26 cellular contexts compared by ENCODE assay signal in genomic region chr3:37347941-37348340, GRCh38.
DNase-seq lines count a peak whose midpoint lies in the region; ATAC-seq and TF ChIP-seq lines count a peak whose summit lies in the region.
"Had no signal": no experiment of that assay in that cellular context is flagged by ENCODE, and none has a peak within 500 bp of the region (broad histone marks: within the 10 kb centered on the region; RNA-seq: fewer than 3 reads in every experiment).

No MANE protein-coding gene starts in this region.

- peaks cover 47% of the 10 kb centered on the region for H3K36me3 ChIP-seq in PC-3 (ENCODE audit: low read depth, low read length)
- peaks cover 12% of the 10 kb centered on the region for H3K36me3 ChIP-seq in mammary epithelial cell (ENCODE audit: insufficient read depth, low read length)

- no peak for TF ChIP-seq POLR2A in erythroblast (IDR thresholded peaks at IDR 0.05; ENCODE audit: low read length)

- H3K27me3 ChIP-seq in PC-3 (ENCODE audit: low read length), result no peaks in the 10 kb centered on the region
- no peaks in the 10 kb centered on the region for H3K27me3 ChIP-seq in mammary epithelial cell (ENCODE audit: insufficient read depth, low read length)
- H3K27me3 ChIP-seq: BLaER1, Peyer's patch, SJSA1 had no signal

- BruUV-seq in PC-3 (replicated peaks; lab: Mats Ljungman, UMichigan) (no TSS peak), mammary epithelial cell (replicated peaks; lab: Mats Ljungman, UMichigan) (no TSS peak)

- no peak overlapping the region for H3K4me2 ChIP-seq in PC-3 (ENCODE audit: low read length)
- H3K4me2 ChIP-seq in mammary epithelial cell (ENCODE audit: insufficient read depth, low read depth, low read length), result no peak overlapping the region
- H3K4me2 ChIP-seq: BLaER1 had no signal

- 69% methylated on average over 2 of the region's 2 CpGs for WGBS in mammary epithelial cell (ENCODE audit: low coverage, missing lambda C conversion rate)

- H3K9me3 ChIP-seq in PC-3 (ENCODE audit: low read length) (no peaks in the 10 kb centered on the region), mammary epithelial cell (replicated peaks; ENCODE audit: insufficient read depth, low read length) (no peaks in the 10 kb centered on the region)
- H3K9me3 ChIP-seq: BLaER1, Caco-2, HAP-1, Peyer's patch, SJSA1 had no signal

- H3K4me1 ChIP-seq in PC-3 (ENCODE audit: insufficient read depth, low read length) (peaks cover 6% of the 10 kb centered on the region), mammary epithelial cell (ENCODE audit: insufficient read depth, low read length) (no peaks in the 10 kb centered on the region)
- H3K4me1 ChIP-seq: BLaER1, Caco-2, HAP-1, Peyer's patch, SJSA1 had no signal

- H3K4me3 Mint-ChIP-seq in mesothelial cell of epicardium, result no peak overlapping the region
- no peak overlapping the region for H3K4me3 Mint-ChIP-seq in activated T-helper 2 cell treated with anti-CD3 and anti-CD28 coated beads, Interferon-gamma antibody, Interleukin-2, Interleukin-4, amounts not matched to agents 10 μg/mL and 5 μg/mL and 100 μg/mL, durations not matched to agents 14 hours and 24 hours and 36 hours (ENCODE audit: low read depth)
- H3K4me3 Mint-ChIP-seq: CD4-positive, alpha-beta T cell had no signal

- H4K20me1 ChIP-seq in PC-3 (ENCODE audit: low read length), result no peaks in the 10 kb centered on the region
- no peaks in the 10 kb centered on the region for H4K20me1 ChIP-seq in mammary epithelial cell (ENCODE audit: insufficient read depth, low read length)
- H4K20me1 ChIP-seq: BLaER1 had no signal

- H3K9me3 Mint-ChIP-seq in mesothelial cell of epicardium, result no peaks in the 10 kb centered on the region
- H3K9me3 Mint-ChIP-seq in activated T-helper 2 cell treated with anti-CD3 and anti-CD28 coated beads, Interferon-gamma antibody, Interleukin-2, Interleukin-4, amounts not matched to agents 10 μg/mL and 5 μg/mL and 100 μg/mL, durations not matched to agents 14 hours and 24 hours and 36 hours, result no peaks in the 10 kb centered on the region
- H3K9me3 Mint-ChIP-seq: CD4-positive, alpha-beta T cell had no signal

- dilution Hi-C loops in mammary epithelial cell (cut with HindIII; ENCODE audit: low sequenced_read_pairs), result no loop called here

- TF ChIP-seq CTCF in PC-3 (conservative IDR thresholded peaks at IDR 0.05; ENCODE audit: low read depth, low read length) (no peak), mammary epithelial cell (conservative IDR thresholded peaks at IDR 0.05 in 1 of 2, IDR thresholded peaks at IDR 0.05 in 1 of 2; ENCODE audit: extremely low read depth in 1 of 2, insufficient read depth in 1 of 2, low read depth in 1 of 2, low read length in 2 of 2) (no peak), mesothelial cell of epicardium (IDR thresholded peaks at IDR 0.05; ENCODE audit: unreplicated experiment) (no peak), omental fat pad (IDR thresholded peaks at IDR 0.05) (no peak)

- no peaks in the 10 kb centered on the region for H3K9me2 ChIP-seq in PC-3 (replicated peaks; ENCODE audit: low read length)

- H3K9ac ChIP-seq in PC-3 (ENCODE audit: low read length) (no peak overlapping the region), mammary epithelial cell (ENCODE audit: insufficient read depth, low read length) (no peak overlapping the region)
- H3K9ac ChIP-seq: BLaER1 had no signal

- POLR2A ChIA-PET in PC-3 (lab: Charles Lee; ENCODE audit: unreplicated experiment), result interaction anchor here (0.6 kb wide), 1 partner anchor 23 kb away, joined by 3 read pairs; no protein-coding TSS in a partner anchor

- in situ Hi-C loops in mammary epithelial cell (cut with MboI; ENCODE audit: low sequenced_read_pairs in 2 of 2), result no loop called here

- intact Hi-C loops in PC-3 (cut with micrococcal nuclease), result no loop called here
- intact Hi-C loops in mammary epithelial cell (cut with micrococcal nuclease), result no loop called here
- intact Hi-C loops in activated T-helper 2 cell treated with anti-CD3 and anti-CD28 coated beads, Interferon-gamma antibody, Interleukin-2, Interleukin-4, amounts not matched to agents 10 μg/mL and 5 μg/mL and 100 μg/mL, durations not matched to agents 14 hours and 24 hours and 36 hours (cut with micrococcal nuclease), result no loop called here

- ATAC-seq in PC-3 (peak; percentile 56), omental fat pad (ENCODE audit: low FRiP score) (no peak)
- ATAC-seq: HepG2 had no signal

- no peaks in the 10 kb centered on the region for H3F3A ChIP-seq in PC-3 (ENCODE audit: low read length, unreplicated experiment)

- peak; percentile 9 for DNase-seq in PC-3
- DNase-seq in mammary epithelial cell, result peak; percentile 2
- DNase-seq in mesothelial cell of epicardium (ENCODE audit: low spot score in 2 of 2, unreplicated experiment in 2 of 2), result no peak
- no peak for DNase-seq in omental fat pad (ENCODE audit: low spot score)
- no peak for DNase-seq in erythroblast (lab: John Stamatoyannopoulos, UW)
- no peak for DNase-seq in activated T-helper 2 cell treated with anti-CD3 and anti-CD28 coated beads, Interferon-gamma antibody, Interleukin-2, Interleukin-4, amounts not matched to agents 10 μg/mL and 5 μg/mL and 100 μg/mL, durations not matched to agents 14 hours and 24 hours and 36 hours (ENCODE audit: low spot score)
- DNase-seq in NOMO-1 treated with DMSO at 0.1 percent for 48 hours (lab: John Stamatoyannopoulos, UW; ENCODE audit: unreplicated experiment), result no peak
- DNase-seq: ACHN; Caco-2; CD4-positive, alpha-beta T cell; DMS 273 treated with DMSO at 0.1 percent for 48 hours; DND-41; KG1; NCI-H1092 treated with DMSO at 0.1 percent for 48 hours; NCI-H1436 treated with DMSO at 0.1 percent for 48 hours; NCI-H1930; NCI-H226; NCI-H510A treated with DMSO at 0.1 percent for 48 hours; NCI-H774; NK-92 treated with Interleukin-12 subunit alpha and Interleukin-12 subunit beta, amount 100 ng/mL, for 24 hours; Peyer's patch had no signal

- H3K4me3 ChIP-seq in PC-3 (ENCODE audit: low read length) (no peak overlapping the region), mammary epithelial cell (replicated peaks in 1 of 3; ENCODE audit: insufficient read depth in 1 of 3, low read depth in 2 of 3, low read length in 3 of 3) (no peak overlapping the region)
- H3K4me3 ChIP-seq: BLaER1, HAP-1, Peyer's patch, SJSA1 had no signal

- H3K27ac Mint-ChIP-seq in mesothelial cell of epicardium, result peak overlapping the region; percentile 57
- no peak overlapping the region for H3K27ac Mint-ChIP-seq in activated T-helper 2 cell treated with anti-CD3 and anti-CD28 coated beads, Interferon-gamma antibody, Interleukin-2, Interleukin-4, amounts not matched to agents 10 μg/mL and 5 μg/mL and 100 μg/mL, durations not matched to agents 14 hours and 24 hours and 36 hours
- H3K27ac Mint-ChIP-seq: CD4-positive, alpha-beta T cell had no signal

- H3K36me3 Mint-ChIP-seq in mesothelial cell of epicardium, result peaks cover 30% of the 10 kb centered on the region
- H3K36me3 Mint-ChIP-seq in activated T-helper 2 cell treated with anti-CD3 and anti-CD28 coated beads, Interferon-gamma antibody, Interleukin-2, Interleukin-4, amounts not matched to agents 10 μg/mL and 5 μg/mL and 100 μg/mL, durations not matched to agents 14 hours and 24 hours and 36 hours (ENCODE audit: low read depth), result peaks cover 57% of the 10 kb centered on the region

- CTCF ChIA-PET in PC-3 (lab: Charles Lee) (no interaction called here), mammary epithelial cell (lab: Charles Lee; ENCODE audit: low non-redundant PET) (no interaction called here)

- H3K4me1 Mint-ChIP-seq in mesothelial cell of epicardium, result peaks cover 24% of the 10 kb centered on the region
- peaks cover 4% of the 10 kb centered on the region for H3K4me1 Mint-ChIP-seq in activated T-helper 2 cell treated with anti-CD3 and anti-CD28 coated beads, Interferon-gamma antibody, Interleukin-2, Interleukin-4, amounts not matched to agents 10 μg/mL and 5 μg/mL and 100 μg/mL, durations not matched to agents 14 hours and 24 hours and 36 hours (ENCODE audit: low read depth)

- no peaks in the 10 kb centered on the region for H3K27me3 Mint-ChIP-seq in mesothelial cell of epicardium (ENCODE audit: low read depth)
- H3K27me3 Mint-ChIP-seq in activated T-helper 2 cell treated with anti-CD3 and anti-CD28 coated beads, Interferon-gamma antibody, Interleukin-2, Interleukin-4, amounts not matched to agents 10 μg/mL and 5 μg/mL and 100 μg/mL, durations not matched to agents 14 hours and 24 hours and 36 hours (ENCODE audit: low read depth), result no peaks in the 10 kb centered on the region
- H3K27me3 Mint-ChIP-seq: CD4-positive, alpha-beta T cell had no signal

- H2AFZ ChIP-seq in PC-3 (ENCODE audit: low read length) (no peak overlapping the region), mammary epithelial cell (ENCODE audit: low read depth, low read length) (no peak overlapping the region)

- no peak overlapping the region for H3K27ac ChIP-seq in PC-3 (ENCODE audit: low read length)
- no peak overlapping the region for H3K27ac ChIP-seq in mammary epithelial cell (ENCODE audit: insufficient read depth, low read depth, low read length)
- H3K27ac ChIP-seq: BLaER1, HL-60, Peyer's patch, SJSA1 had no signal

- no peaks in the 10 kb centered on the region for H3K79me2 ChIP-seq in PC-3 (ENCODE audit: low read length)
- no peaks in the 10 kb centered on the region for H3K79me2 ChIP-seq in mammary epithelial cell (ENCODE audit: insufficient read depth, low read length)

Comparison
In these comparisons a context has a peak if more than half of its experiments do, and no peak if none do; other contexts are left out.
1. DNase-seq: peak in PC-3 (single experiment) and mammary epithelial cell (single experiment); none in mesothelial cell of epicardium (0 of 2), omental fat pad (single experiment), erythroblast (0 of 2), activated T-helper 2 cell treated with anti-CD3 and anti-CD28 coated beads, Interferon-gamma antibody, Interleukin-2, Interleukin-4, amounts not matched to agents 10 μg/mL and 5 μg/mL and 100 μg/mL, durations not matched to agents 14 hours and 24 hours and 36 hours (single experiment) and NOMO-1 treated with DMSO at 0.1 percent for 48 hours (single experiment).